Comparison of ENCODE assay signal across 15 cellular contexts in the genomic region with DNA sequence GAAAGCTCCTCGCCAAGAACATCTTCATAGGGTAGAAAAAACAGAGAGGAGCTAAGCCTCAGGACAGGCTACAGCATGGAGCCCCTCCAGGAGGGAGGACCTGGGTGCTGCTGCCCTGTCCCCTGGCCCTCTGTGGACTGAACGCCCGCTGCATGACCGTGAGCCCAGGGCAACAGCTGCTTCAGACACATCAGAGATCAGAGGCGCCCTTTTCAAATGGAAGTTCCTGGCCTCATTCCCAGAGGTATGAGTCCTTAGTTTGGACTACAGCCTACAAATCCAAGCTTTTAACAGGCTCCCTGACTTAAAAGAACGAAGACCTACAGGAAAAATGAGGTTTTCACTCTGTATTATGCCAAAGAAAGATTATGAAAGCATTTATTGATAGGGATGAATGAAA. TPM values are rescaled to one million over a fixed set of nuclear protein-coding genes. Genes with fewer than 3 reads are reported as not detected.
DNase-seq lines count a peak whose midpoint lies in the region; ATAC-seq and TF ChIP-seq lines count a peak whose summit lies in the region.
"Had no signal": no experiment of that assay in that cellular context is flagged by ENCODE, and none has a peak within 500 bp of the region (broad histone marks: within the 10 kb centered on the region; RNA-seq: fewer than 3 reads in every experiment).

No MANE protein-coding gene starts in this region.

- H3K4me3 Mint-ChIP-seq in mesothelial cell of epicardium = no peak overlapping the region
- H3K4me3 Mint-ChIP-seq: CD14-positive monocyte; central memory CD8-positive, alpha-beta T cell had no signal

- no peak overlapping the region for H3K27ac ChIP-seq in IMR-90 (ENCODE audit: insufficient read depth, low read length)
- H3K27ac ChIP-seq: neutrophil had no signal

- no peaks in the 10 kb centered on the region for H3K79me1 ChIP-seq in IMR-90 (ENCODE audit: low read depth in 1 of 2, low read length in 2 of 2)

- DNase-seq in AG08395 (ENCODE audit: low spot score) (peak; percentile 66), IMR-90 (peak; percentile 86), dermis blood vessel endothelial cell (peak; percentile 32), mesothelial cell of epicardium (ENCODE audit: low spot score in 2 of 2, unreplicated experiment in 2 of 2) (no peak), RPMI8226 (no peak), DMS53 treated with DMSO at 0.1 percent for 48 hours (lab: John Stamatoyannopoulos, UW; ENCODE audit: unreplicated experiment) (no peak)
- no peak for DNase-seq in stimulated activated CD4-positive, alpha-beta T cell treated with anti-CD3 and anti-CD28 coated beads, Interleukin-4, amount 100 ng/mL, for 24 hours
- DNase-seq: activated CD8-positive, alpha-beta memory T cell treated with anti-CD3 and anti-CD28 coated beads, Interleukin-2, amount 50 U/mL, for 4 hours; KG1; NCI-H69; T-helper 2 cell had no signal

- no peak overlapping the region for H2BK15ac ChIP-seq in IMR-90 (ENCODE audit: low read depth, low read length)

- no peak overlapping the region for H3K9ac ChIP-seq in IMR-90 (ENCODE audit: low read depth, low read length)

- no peaks in the 10 kb centered on the region for H3K27me3 Mint-ChIP-seq in mesothelial cell of epicardium (ENCODE audit: low read depth)

- H2BK120ac ChIP-seq in IMR-90 (ENCODE audit: low read depth, low read length) = no peak overlapping the region

- H3K27me3 ChIP-seq in IMR-90 (ENCODE audit: control insufficient read depth, insufficient read depth, low read length) = no peaks in the 10 kb centered on the region
- H3K27me3 ChIP-seq: neutrophil had no signal

- intact Hi-C loops in IMR-90 (cut with micrococcal nuclease) = no loop called here

- no peak overlapping the region for H4K8ac ChIP-seq in IMR-90 (ENCODE audit: low read depth in 2 of 2, low read length in 2 of 2)

- H3K9me3 Mint-ChIP-seq in mesothelial cell of epicardium = peaks cover 6% of the 10 kb centered on the region
- H3K9me3 Mint-ChIP-seq: central memory CD8-positive, alpha-beta T cell had no signal

- no peak overlapping the region for H2BK5ac ChIP-seq in IMR-90 (ENCODE audit: low read depth, low read length, poor library complexity, severe bottlenecking)

- peaks cover 3% of the 10 kb centered on the region for H3K36me3 Mint-ChIP-seq in mesothelial cell of epicardium
- H3K36me3 Mint-ChIP-seq: CD14-positive monocyte had no signal

- no peak overlapping the region for H2BK20ac ChIP-seq in IMR-90 (ENCODE audit: low read depth, low read length)

- H3K14ac ChIP-seq in IMR-90 (replicated peaks; ENCODE audit: low read depth, low read length) = no peak overlapping the region

- H3K4me1 Mint-ChIP-seq in mesothelial cell of epicardium = peaks cover 6% of the 10 kb centered on the region
- H3K4me1 Mint-ChIP-seq: CD14-positive monocyte; central memory CD8-positive, alpha-beta T cell had no signal

- H3K27ac Mint-ChIP-seq in mesothelial cell of epicardium = peak overlapping the region; percentile 30

- in situ Hi-C loops in IMR-90 (cut with MboI; ENCODE audit: low sequenced_read_pairs) = no loop called here

- no peak overlapping the region for H3K4ac ChIP-seq in IMR-90 (ENCODE audit: low read depth, low read length)

- no peak overlapping the region for H3K23ac ChIP-seq in IMR-90 (ENCODE audit: low read depth, low read length)

- 0% methylated on average over 1 of the region's 6 CpGs; no CpG with 5 or more reads in 1 of the 2 experiments for whole genome bisulfite sequencing in IMR-90 (ENCODE audit: extremely low coverage in 2 of 2, insufficient read length in 1 of 2), 2 experiments

- no peak overlapping the region for H4K5ac ChIP-seq in IMR-90 (ENCODE audit: low read depth, low read length)

- TF ChIP-seq POLR2A in IMR-90 (IDR thresholded peaks at IDR 0.05; ENCODE audit: low read depth, low read length) = no peak

- no peaks in the 10 kb centered on the region for H4K20me1 ChIP-seq in IMR-90 (ENCODE audit: insufficient read depth, low read length)

- CTCF ChIA-PET in IMR-90 (lab: Yijun Ruan, JAX) = interaction anchor here (2.0 kb wide), 1 partner anchor 14 kb away, joined by 13 read pairs; no protein-coding TSS in a partner anchor

- H2AK5ac ChIP-seq in IMR-90 (ENCODE audit: low read depth, low read length) = no peak overlapping the region

- no peaks in the 10 kb centered on the region for H3K9me1 ChIP-seq in IMR-90 (ENCODE audit: insufficient read depth, low read length)

- no peak overlapping the region for H2AK9ac ChIP-seq in IMR-90 (replicated peaks; ENCODE audit: low read depth, low read length, poor library complexity)

- no peak overlapping the region for H3K18ac ChIP-seq in IMR-90 (ENCODE audit: low read depth, low read length)

- POLR2A ChIA-PET in IMR-90 (lab: Charles Lee; ENCODE audit: unreplicated experiment) = no interaction called here

- peak overlapping the region; percentile 11; the same call in 1 of the 2 replicates for H3K4me3 ChIP-seq in IMR-90 (ENCODE audit: insufficient read depth, low read depth, low read length)

- no peaks in the 10 kb centered on the region for H3K36me3 ChIP-seq in IMR-90 (ENCODE audit: control insufficient read depth, insufficient read depth, low read length)
- H3K36me3 ChIP-seq: neutrophil had no signal

- peaks cover 2% of the 10 kb centered on the region; the same call in 1 of the 2 replicates for H3K9me3 ChIP-seq in IMR-90 (ENCODE audit: control insufficient read depth, insufficient read depth, low read length)

- TF ChIP-seq CTCF in IMR-90 (conservative IDR thresholded peaks at IDR 0.05; ENCODE audit: low read depth, low read length) (no peak), mesothelial cell of epicardium (IDR thresholded peaks at IDR 0.05; ENCODE audit: unreplicated experiment) (no peak)

- no peak overlapping the region for H2AFZ ChIP-seq in IMR-90 (replicated peaks; ENCODE audit: low read length, poor library complexity)

- no peak overlapping the region for H3K56ac ChIP-seq in IMR-90 (ENCODE audit: extremely low read depth, insufficient read depth, low read length)

- H4K91ac ChIP-seq in IMR-90 (ENCODE audit: insufficient read depth, low read depth, low read length) = no peak overlapping the region

- ATAC-seq in IMR-90 (ENCODE audit: low read depth) (peak; percentile 98), GM21786 (IDR thresholded peaks at IDR 0.05; ENCODE audit: unreplicated experiment) (no peak)

- no TSS peak for BruUV-seq in IMR-90 (replicated peaks; lab: Mats Ljungman, UMichigan)

- TF ChIP-seq RAD21 in IMR-90 (IDR thresholded peaks at IDR 0.05; ENCODE audit: low read length) = no peak

- peak overlapping the region; percentile 94 for H3K4me2 ChIP-seq in IMR-90 (ENCODE audit: low read depth, low read length)

- dilution Hi-C loops in IMR-90 (cut with HindIII; ENCODE audit: low sequenced_read_pairs, unreplicated experiment) = no loop called here

- no peaks in the 10 kb centered on the region for H3K4me1 ChIP-seq in IMR-90 (ENCODE audit: control insufficient read depth, insufficient read depth, low read length)

TF ChIP-seq in IMR-90, 13 proteins besides CTCF, POLR2A, EP300 and RAD21:
- TF ChIP-seq BHLHE40 (IDR thresholded peaks at IDR 0.05; ENCODE audit: low read depth, low read length) = no peak
- TF ChIP-seq, protein P1, sequence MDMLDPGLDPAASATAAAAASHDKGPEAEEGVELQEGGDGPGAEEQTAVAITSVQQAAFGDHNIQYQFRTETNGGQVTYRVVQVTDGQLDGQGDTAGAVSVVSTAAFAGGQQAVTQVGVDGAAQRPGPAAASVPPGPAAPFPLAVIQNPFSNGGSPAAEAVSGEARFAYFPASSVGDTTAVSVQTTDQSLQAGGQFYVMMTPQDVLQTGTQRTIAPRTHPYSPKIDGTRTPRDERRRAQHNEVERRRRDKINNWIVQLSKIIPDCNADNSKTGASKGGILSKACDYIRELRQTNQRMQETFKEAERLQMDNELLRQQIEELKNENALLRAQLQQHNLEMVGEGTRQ (IDR thresholded peaks at IDR 0.05; ENCODE audit: low read depth, low read length) = no peak
- no peak for TF ChIP-seq MAFK (IDR thresholded peaks at IDR 0.05; ENCODE audit: low read depth, low read length)
TF ChIP-seq in IMR-90: peak in this region for 0.

RNA-seq across cellular contexts. Expression of a gene that starts 48.5 kb away (rescaled TPM):
- total RNA-seq in IMR-90 (2012; rRNA removed) (10.3 and 11.7 TPM in 2 replicates), dermis blood vessel endothelial cell (6.8 and 8.2 TPM in 2 replicates), mesothelial cell of epicardium (9.8 to 11.1 TPM (median 10.1 TPM) in 3 replicates)
- 4.4 and 4.5 TPM in 2 replicates for polyA plus RNA-seq in IMR-90 (2012; rRNA removed)
- 1.5 and 1.7 TPM in 2 replicates for polyA plus RNA-seq in IMR-90 (2012; cell fraction: cytosol; rRNA removed)
- 3.7 and 11.7 TPM in 2 replicates for polyA plus RNA-seq in IMR-90 (2012; cell fraction: nucleus; rRNA removed; ENCODE audit: low replicate concordance)

Comparison
In these comparisons a context has a peak if more than half of its experiments do, and no peak if none do; other contexts are left out.
1. DNase-seq: peak in AG08395 (single experiment), IMR-90 (single experiment) and dermis blood vessel endothelial cell (single experiment); none in mesothelial cell of epicardium (0 of 2), RPMI8226 (single experiment), stimulated activated CD4-positive, alpha-beta T cell treated with anti-CD3 and anti-CD28 coated beads, Interleukin-4, amount 100 ng/mL, for 24 hours (single experiment) and DMS53 treated with DMSO at 0.1 percent for 48 hours (single experiment).